In genomic region chr7:116991233-116991632, GRCh38 we compare ENCODE assay signal across 27 cellular contexts. TPM values are rescaled to one million over a fixed set of nuclear protein-coding genes. Genes with fewer than 3 reads are reported as not detected.
DNase-seq lines count a peak whose midpoint lies in the region; ATAC-seq, FAIRE-seq and TF ChIP-seq lines count a peak whose summit lies in the region.
"Had no signal": no experiment of that assay in that cellular context is flagged by ENCODE, and none has a peak within 500 bp of the region (broad histone marks: within the 10 kb centered on the region; RNA-seq: fewer than 3 reads in every experiment).

No MANE protein-coding gene starts in this region.

- H3K9me3 Mint-ChIP-seq in stimulated activated memory B cell treated with anti-CD40 and anti-IgM and Interleukin-4, amounts not matched to agents 10 μg/mL and 1 μg/mL and 100 μg/mL, for 72 hours: peaks cover 10% of the 10 kb centered on the region
- H3K9me3 Mint-ChIP-seq: CD4-positive, alpha-beta memory T cell; CD8-positive, alpha-beta memory T cell had no signal

- TF ChIP-seq CTCF in HEK293 (tag by site-specific recombination; IDR thresholded peaks at IDR 0.05) (no peak), K562 (IDR thresholded peaks at IDR 0.05 in 2 of 3, conservative IDR thresholded peaks at IDR 0.05 in 1 of 3; ENCODE audit: insufficient read depth in 2 of 3, low read depth in 1 of 3, low read length in 3 of 3) (no peak), breast epithelium (IDR thresholded peaks at IDR 0.05) (no peak)

- peaks cover 13% of the 10 kb centered on the region for H3K4me1 Mint-ChIP-seq in stimulated activated memory B cell treated with anti-CD40 and anti-IgM and Interleukin-4, amounts not matched to agents 10 μg/mL and 1 μg/mL and 100 μg/mL, for 72 hours
- H3K4me1 Mint-ChIP-seq: CD4-positive, alpha-beta memory T cell; CD8-positive, alpha-beta memory T cell had no signal

- H3K4me3 ChIP-seq in HEK293 (ENCODE audit: low read depth, low read length) (no peak overlapping the region), K562 (no peak overlapping the region), breast epithelium (no peak overlapping the region)
- H3K4me3 ChIP-seq: BLaER1, GM12878 had no signal

- in situ Hi-C loops in K562 (cut with MboI): no loop called here

- CTCF ChIA-PET in HEK293 (lab: Yijun Ruan, JAX) (interaction anchor here (0.6 kb wide), 1 partner anchor 135 kb away, joined by 4 read pairs; no protein-coding TSS in a partner anchor), K562 (lab: Yijun Ruan, JAX; ENCODE audit: low intra/inter-chr PET ratio) (interaction anchor here (1.5 kb wide), 1 partner anchor 128 kb away, joined by 5 read pairs; no protein-coding TSS in a partner anchor)

- intact Hi-C loops in K562 (cut with micrococcal nuclease) (no loop called here), breast epithelium (cut with DNase I; ENCODE audit: low total_unique reads) (no loop called here)

- H3K9me3 ChIP-seq in HEK293 (ENCODE audit: control insufficient read depth, insufficient read depth, low read depth, low read length): no peaks in the 10 kb centered on the region
- peaks cover 2% of the 10 kb centered on the region; the same call in 1 of the 2 replicates for H3K9me3 ChIP-seq in K562 (replicated peaks; ENCODE audit: control insufficient read depth, insufficient read depth, low read depth, low read length)
- no peaks in the 10 kb centered on the region for H3K9me3 ChIP-seq in breast epithelium
- H3K9me3 ChIP-seq: BE2C had no signal

- FAIRE-seq in K562 (lab: Jason Lieb, UNC): no peak
- FAIRE-seq: A204.1, GM12878, GM12892, GM18507 had no signal

- no peaks in the 10 kb centered on the region for H3K9me1 ChIP-seq in K562 (ENCODE audit: control insufficient read depth, insufficient read depth, low read length)

- H3K4me2 ChIP-seq in K562 (ENCODE audit: insufficient read depth, low read length): no peak overlapping the region
- H3K4me2 ChIP-seq: BLaER1 had no signal

- peak overlapping the region; percentile 63 for H3K27ac Mint-ChIP-seq in stimulated activated memory B cell treated with anti-CD40 and anti-IgM and Interleukin-4, amounts not matched to agents 10 μg/mL and 1 μg/mL and 100 μg/mL, for 72 hours
- H3K27ac Mint-ChIP-seq: CD14-positive monocyte; CD4-positive, CD25-positive, alpha-beta regulatory T cell; CD8-positive, alpha-beta memory T cell had no signal

- ATAC-seq in K562 (no peak), HG03045 (IDR thresholded peaks at IDR 0.05; ENCODE audit: unreplicated experiment) (no peak)
- ATAC-seq in stimulated activated memory B cell treated with anti-CD40 and anti-IgM and Interleukin-4, amounts not matched to agents 10 μg/mL and 1 μg/mL and 100 μg/mL, for 72 hours: no peak
- ATAC-seq: GM12878 had no signal

- no peak for TF ChIP-seq RAD21 in K562 (CRISPR knock-in tag; conservative IDR thresholded peaks at IDR 0.05 in 1 of 2, IDR thresholded peaks at IDR 0.05 in 1 of 2)

- H4K20me1 ChIP-seq in K562 (replicated peaks; ENCODE audit: control insufficient read depth, insufficient read depth, low read length): no peaks in the 10 kb centered on the region

- POLR2A ChIA-PET in HEK293 (lab: Yijun Ruan, JAX): no interaction called here
- POLR2A ChIA-PET in K562 (lab: Yijun Ruan, JAX): no interaction called here

- TF ChIP-seq EP300 in K562 (IDR thresholded peaks at IDR 0.05; ENCODE audit: low read length): no peak

- no peaks in the 10 kb centered on the region for H3K4me1 ChIP-seq in HEK293 (ENCODE audit: control insufficient read depth, insufficient read depth, low read length)
- no peaks in the 10 kb centered on the region for H3K4me1 ChIP-seq in K562 (replicated peaks in 1 of 2; ENCODE audit: control insufficient read depth in 2 of 2, insufficient read depth in 2 of 2, low read length in 2 of 2)
- H3K4me1 ChIP-seq in breast epithelium: no peaks in the 10 kb centered on the region
- H3K4me1 ChIP-seq: BE2C, BLaER1 had no signal

- H3K4me3 Mint-ChIP-seq in stimulated activated memory B cell treated with anti-CD40 and anti-IgM and Interleukin-4, amounts not matched to agents 10 μg/mL and 1 μg/mL and 100 μg/mL, for 72 hours: no peak overlapping the region
- H3K4me3 Mint-ChIP-seq: CD14-positive monocyte; CD4-positive, alpha-beta memory T cell; CD4-positive, CD25-positive, alpha-beta regulatory T cell; CD8-positive, alpha-beta memory T cell had no signal

- peaks cover 22% of the 10 kb centered on the region for H3K36me3 Mint-ChIP-seq in stimulated activated memory B cell treated with anti-CD40 and anti-IgM and Interleukin-4, amounts not matched to agents 10 μg/mL and 1 μg/mL and 100 μg/mL, for 72 hours
- H3K36me3 Mint-ChIP-seq: CD4-positive, alpha-beta memory T cell; CD4-positive, CD25-positive, alpha-beta regulatory T cell had no signal

- TF ChIP-seq POLR2A in K562 (conservative IDR thresholded peaks at IDR 0.05) (no peak), breast epithelium (IDR thresholded peaks at IDR 0.05) (no peak)

- no peak overlapping the region for H2AFZ ChIP-seq in K562 (ENCODE audit: low read depth, low read length)

- no peaks in the 10 kb centered on the region for H3K27me3 ChIP-seq in K562 (ENCODE audit: control insufficient read depth in 2 of 2, insufficient read depth in 2 of 2, low read length in 2 of 2)
- H3K27me3 ChIP-seq in breast epithelium: no peaks in the 10 kb centered on the region
- H3K27me3 ChIP-seq: BE2C, BLaER1 had no signal

- H3K27ac ChIP-seq in HEK293 (ENCODE audit: extremely low read depth, low read depth, low read length) (no peak overlapping the region), K562 (ENCODE audit: extremely low read depth, low read depth, low read length) (no peak overlapping the region), breast epithelium (no peak overlapping the region)
- H3K27ac ChIP-seq: BLaER1 had no signal

- DNase-seq in K562 (ENCODE audit: extremely low read depth in 1 of 4, low spot score in 3 of 4) (no peak), breast epithelium (ENCODE audit: low spot score in 2 of 2) (no peak)
- no peak for DNase-seq in activated naive CD4-positive, alpha-beta T cell treated with Interleukin-2 at 50 U/mL for 16 hours
- DNase-seq: 8988T; ACHN; BE2C; C1 segment of cervical spinal cord; CD4-positive, alpha-beta memory T cell; CD4-positive, CD25-positive, alpha-beta regulatory T cell; CD8-positive, alpha-beta memory T cell; COR-L47; DMS 273 treated with DMSO at 0.1 percent for 48 hours; DMS153; DMS53; DMS79; DND-41; EL; GDM1 had no signal

- WGBS in K562 (ENCODE audit: insufficient coverage, low coverage, missing lambda C conversion rate): 61% methylated on average over 3 of the region's 3 CpGs

- no peaks in the 10 kb centered on the region for H3K27me3 Mint-ChIP-seq in stimulated activated memory B cell treated with anti-CD40 and anti-IgM and Interleukin-4, amounts not matched to agents 10 μg/mL and 1 μg/mL and 100 μg/mL, for 72 hours
- H3K27me3 Mint-ChIP-seq: CD4-positive, alpha-beta memory T cell; CD4-positive, CD25-positive, alpha-beta regulatory T cell; CD8-positive, alpha-beta memory T cell had no signal

- no peaks in the 10 kb centered on the region for H3K36me3 ChIP-seq in HEK293 (ENCODE audit: control insufficient read depth in 2 of 2, insufficient read depth in 1 of 2, low read length in 2 of 2)
- no peaks in the 10 kb centered on the region for H3K36me3 ChIP-seq in K562 (ENCODE audit: control insufficient read depth, insufficient read depth, low read length)
- no peaks in the 10 kb centered on the region for H3K36me3 ChIP-seq in breast epithelium
- H3K36me3 ChIP-seq: BE2C had no signal

- H3K9ac ChIP-seq in K562 (ENCODE audit: insufficient read depth in 1 of 2, low read depth in 2 of 2, low read length in 2 of 2): no peak overlapping the region
- H3K9ac ChIP-seq: BLaER1 had no signal

- H3K79me2 ChIP-seq in K562 (ENCODE audit: control insufficient read depth, insufficient read depth, low read length): no peaks in the 10 kb centered on the region

- no TSS peak for BruUV-seq in K562 (replicated peaks; lab: Mats Ljungman, UMichigan)

TF ChIP-seq in HEK293, 187 proteins besides CTCF, POLR2A, EP300 and RAD21:
- no peak for TF ChIP-seq ZNF354C (tag by site-specific recombination; IDR thresholded peaks at IDR 0.05; ENCODE audit: borderline replicate concordance, low read depth)
- no peak for TF ChIP-seq HOXD13 (CRISPR knock-in tag; IDR thresholded peaks at IDR 0.05; ENCODE audit: borderline replicate concordance)
- peak; percentile 20 for TF ChIP-seq ZNF510 (tag by site-specific recombination; IDR thresholded peaks at IDR 0.05; ENCODE audit: insufficient replicate concordance)

TF ChIP-seq in K562, 482 proteins besides CTCF, POLR2A, EP300 and RAD21 (continues in another document):
- TF ChIP-seq ZNF395 (CRISPR knock-in tag; IDR thresholded peaks at IDR 0.05) (no peak), CC2D1A (IDR thresholded peaks at IDR 0.05) (peak; percentile 63; the same call in 1 of the 2 replicates)

RNA-seq across cellular contexts. Expression of gene ST7, which starts 37.9 kb away (rescaled TPM):
- total RNA-seq in K562 (2011; cell fraction: chromatin; rRNA removed; ENCODE audit: low replicate concordance): 99.4 and 111 TPM in 2 replicates
- total RNA-seq in K562 (2011; cell fraction: nucleolus; rRNA removed): 89.4 and 90.1 TPM in 2 replicates
- 107 and 111 TPM in 2 replicates for total RNA-seq in K562 (2011; cell fraction: nucleoplasm; rRNA removed)
- total RNA-seq in K562 (2014; rRNA removed) (45.5 and 46.1 TPM in 2 replicates), K562 (2014; rRNA removed; fragmentation: Illumina TruSeq; extraction: Trizol) (23.9 and 24.9 TPM in 2 replicates), K562 (2015; rRNA removed; fragmentation: Illumina TruSeq; extraction: Trizol) (36.9 and 37.2 TPM in 2 replicates), K562 (2021) (31.1 and 34.1 TPM in 2 replicates), breast epithelium (10 to 100 TPM; 24.3 to 41.4 (median 27.5) TPM)
- polyA plus RNA-seq in K562 (2011; rRNA removed) (32.7 and 52.8 TPM in 2 replicates), K562 (2014; fragmentation: Illumina TruSeq; extraction: Trizol) (41.7 and 56.3 TPM in 2 replicates), K562 (2014; fragmentation: Nextera tagmentation; extraction: Ambion mirVana) (10 to 100 TPM; 30.9 to 47.6 TPM), K562 (2014; rRNA removed) (28.4 and 42.3 TPM in 2 replicates)
- 26.2 and 27.3 TPM in 2 replicates for polyA plus RNA-seq in K562 (2011; cell fraction: cytosol; rRNA removed)
- 40.7 and 45.7 TPM in 2 replicates for polyA plus RNA-seq in K562 (2011; cell fraction: nucleus; rRNA removed)
- polyA plus RNA-seq in K562 (2012): 42.1 and 46.6 TPM in 2 replicates
- 59.1 and 77.6 TPM in 2 replicates for polyA minus RNA-seq in K562 (2011; rRNA and poly(A)+ RNA removed)
- polyA minus RNA-seq in K562 (2011; cell fraction: cytosol; rRNA and poly(A)+ RNA removed): 21.3 and 32.6 TPM in 2 replicates
- polyA minus RNA-seq in K562 (2011; cell fraction: nucleus; rRNA and poly(A)+ RNA removed): 66.8 and 85.0 TPM in 2 replicates
